ENCODE assay signal across 15 cellular contexts in the genomic region with DNA sequence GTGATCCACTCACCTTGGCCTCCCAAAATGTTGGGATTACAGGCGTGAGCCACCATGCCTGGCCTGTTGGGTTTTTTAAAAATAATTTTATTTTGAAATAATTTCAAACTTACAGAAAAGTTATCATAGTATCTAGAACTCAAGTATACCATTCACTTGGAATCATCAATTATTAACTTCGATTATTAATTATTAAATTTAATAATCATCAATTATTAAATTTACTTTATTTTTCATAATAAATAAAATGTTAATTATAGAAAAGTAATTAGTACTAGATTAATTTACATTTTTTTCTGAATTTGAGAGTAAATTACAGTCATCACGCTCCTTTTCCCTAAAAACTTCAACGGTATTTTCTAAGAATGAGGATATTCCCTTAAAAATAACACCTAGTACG. TPM values are rescaled to one million over a fixed set of nuclear protein-coding genes. Genes with fewer than 3 reads are reported as not detected.
DNase-seq lines count a peak whose midpoint lies in the region; ATAC-seq, FAIRE-seq and TF ChIP-seq lines count a peak whose summit lies in the region.
"Had no signal": no experiment of that assay in that cellular context is flagged by ENCODE, and none has a peak within 500 bp of the region (broad histone marks: within the 10 kb centered on the region; RNA-seq: fewer than 3 reads in every experiment).

No MANE protein-coding gene starts in this region.

- H3K36me3 ChIP-seq in KOPT-K1 (ENCODE audit: insufficient read depth, low read length): no peaks in the 10 kb centered on the region
- no peaks in the 10 kb centered on the region for H3K36me3 ChIP-seq in K562 (ENCODE audit: control insufficient read depth, insufficient read depth, low read length)
- no peaks in the 10 kb centered on the region for H3K36me3 ChIP-seq in A673 (ENCODE audit: insufficient read depth, low read length, poor library complexity, severe bottlenecking)
- H3K36me3 ChIP-seq: HAP-1 had no signal

- H3K4me2 ChIP-seq in K562 (ENCODE audit: insufficient read depth, low read length): no peak overlapping the region

- no peak overlapping the region for H3K9ac ChIP-seq in K562 (ENCODE audit: insufficient read depth in 1 of 2, low read depth in 2 of 2, low read length in 2 of 2)

- H3K79me2 ChIP-seq in K562 (ENCODE audit: control insufficient read depth, insufficient read depth, low read length): no peaks in the 10 kb centered on the region

- intact Hi-C loops in K562 (cut with micrococcal nuclease) (no loop called here), A673 (cut with micrococcal nuclease; ENCODE audit: unreplicated experiment) (loop anchor here (5.0 kb wide), 2 partner anchors 36 to 304 kb away; no protein-coding TSS in a partner anchor)

- peaks cover 9 to 58% of the 10 kb centered on the region in 2 experiments; a peak in 4 of 5 replicates for H3K4me1 ChIP-seq in K562 (replicated peaks in 1 of 2; ENCODE audit: control insufficient read depth in 2 of 2, insufficient read depth in 2 of 2, low read length in 2 of 2)
- peaks cover 48% of the 10 kb centered on the region for H3K4me1 ChIP-seq in A673 (ENCODE audit: insufficient read depth, low read length, poor library complexity, severe bottlenecking)
- H3K4me1 ChIP-seq: HAP-1 had no signal

- in situ Hi-C loops in K562 (cut with MboI): no loop called here

- H3K27me3 Mint-ChIP-seq in activated T-cell treated with anti-CD3 and anti-CD28 coated beads, Interleukin-2, amount 50 U/mL, for 24 hours: no peaks in the 10 kb centered on the region
- H3K27me3 Mint-ChIP-seq in activated T-cell treated with anti-CD3 and anti-CD28 coated beads, Interleukin-2, amount 50 U/mL, for 72 hours (ENCODE audit: low read depth): no peaks in the 10 kb centered on the region
- H3K27me3 Mint-ChIP-seq: CD4-positive, CD25-positive, alpha-beta regulatory T cell had no signal

- FAIRE-seq in K562 (lab: Jason Lieb, UNC): no peak

- H2AFZ ChIP-seq in K562 (ENCODE audit: low read depth, low read length): no peak overlapping the region

- peaks cover 80% of the 10 kb centered on the region for H3K4me1 Mint-ChIP-seq in activated T-cell treated with anti-CD3 and anti-CD28 coated beads, Interleukin-2, amount 50 U/mL, for 24 hours (ENCODE audit: low read depth)
- peaks cover 71% of the 10 kb centered on the region for H3K4me1 Mint-ChIP-seq in activated T-cell treated with anti-CD3 and anti-CD28 coated beads, Interleukin-2, amount 50 U/mL, for 72 hours (ENCODE audit: low read depth)
- H3K4me1 Mint-ChIP-seq in stimulated activated effector memory CD8-positive, alpha-beta T cell treated with anti-CD3 and anti-CD28 coated beads, Interleukin-12 subunit alpha, Interleukin-12 subunit beta, amount 100 ng/mL, for 72 hours: peaks cover 64% of the 10 kb centered on the region

- H3K4me3 ChIP-seq in K562: no peak overlapping the region
- H3K4me3 ChIP-seq in A673 (ENCODE audit: low read depth, low read length, poor library complexity, severe bottlenecking): no peak overlapping the region
- H3K4me3 ChIP-seq: HAP-1 had no signal

- H3K27me3 ChIP-seq in K562 (ENCODE audit: control insufficient read depth in 2 of 2, insufficient read depth in 2 of 2, low read length in 2 of 2) (no peaks in the 10 kb centered on the region), A673 (replicated peaks; ENCODE audit: insufficient read depth, low read depth, low read length, poor library complexity) (no peaks in the 10 kb centered on the region)

- TF ChIP-seq POLR2A in K562 (conservative IDR thresholded peaks at IDR 0.05): no peak

- no peaks in the 10 kb centered on the region for H3K9me1 ChIP-seq in K562 (ENCODE audit: control insufficient read depth, insufficient read depth, low read length)

- BruUV-seq in K562 (replicated peaks; lab: Mats Ljungman, UMichigan) (no TSS peak), A673 (replicated peaks; lab: Mats Ljungman, UMichigan) (no TSS peak)

- no peaks in the 10 kb centered on the region for H3K36me3 Mint-ChIP-seq in activated T-cell treated with anti-CD3 and anti-CD28 coated beads, Interleukin-2, amount 50 U/mL, for 24 hours (ENCODE audit: low read depth)
- H3K36me3 Mint-ChIP-seq in activated T-cell treated with anti-CD3 and anti-CD28 coated beads, Interleukin-2, amount 50 U/mL, for 72 hours (ENCODE audit: insufficient read depth in 2 of 2): no peaks in the 10 kb centered on the region
- H3K36me3 Mint-ChIP-seq in stimulated activated effector memory CD8-positive, alpha-beta T cell treated with anti-CD3 and anti-CD28 coated beads, Interleukin-12 subunit alpha, Interleukin-12 subunit beta, amount 100 ng/mL, for 72 hours: no peaks in the 10 kb centered on the region
- H3K36me3 Mint-ChIP-seq: CD4-positive, CD25-positive, alpha-beta regulatory T cell had no signal

- no peak for DNase-seq in activated T-cell treated with anti-CD3 and anti-CD28 coated beads, Interleukin-2, amount 50 U/mL, for 24 hours
- DNase-seq in activated T-cell treated with anti-CD3 and anti-CD28 coated beads, Interleukin-2, amount 50 U/mL, for 72 hours: no peak
- DNase-seq in K562 (ENCODE audit: extremely low read depth in 1 of 4, low spot score in 3 of 4) (no peak), A673 (ENCODE audit: low spot score) (no peak)
- no peak for DNase-seq in stimulated activated effector memory CD8-positive, alpha-beta T cell treated with anti-CD3 and anti-CD28 coated beads, Interleukin-12 subunit alpha, Interleukin-12 subunit beta, amount 100 ng/mL, for 72 hours (ENCODE audit: low spot score in 2 of 2)
- DNase-seq: ACHN, AML-193, NCI-H1417 treated with DMSO at 0.1 percent for 48 hours, NCI-H1930, NCI-H526 treated with DMSO at 0.1 percent for 48 hours, SIG-M5 had no signal

- no peaks in the 10 kb centered on the region for H4K20me1 ChIP-seq in K562 (replicated peaks; ENCODE audit: control insufficient read depth, insufficient read depth, low read length)

- 73% methylated on average over 5 of the region's 5 CpGs for WGBS in K562 (ENCODE audit: insufficient coverage, low coverage, missing lambda C conversion rate)

- H3K9me3 ChIP-seq in KOPT-K1 (ENCODE audit: insufficient read depth, low read length, poor library complexity, severe bottlenecking): no peaks in the 10 kb centered on the region
- no peaks in the 10 kb centered on the region; the same call in 1 of the 2 replicates for H3K9me3 ChIP-seq in K562 (replicated peaks; ENCODE audit: control insufficient read depth, insufficient read depth, low read depth, low read length)
- H3K9me3 ChIP-seq in A673 (ENCODE audit: low read depth, low read length, poor library complexity, severe bottlenecking): no peaks in the 10 kb centered on the region
- H3K9me3 ChIP-seq: HAP-1 had no signal

- ATAC-seq in activated T-cell treated with anti-CD3 and anti-CD28 coated beads, Interleukin-2, amount 50 U/mL, for 72 hours (replicated peaks in 1 of 2): no peak
- no peak for ATAC-seq in K562
- ATAC-seq in stimulated activated effector memory CD8-positive, alpha-beta T cell treated with anti-CD3 and anti-CD28 coated beads, Interleukin-12 subunit alpha, Interleukin-12 subunit beta, amount 100 ng/mL, for 72 hours: no peak
- no peak for ATAC-seq in HG02852 (IDR thresholded peaks at IDR 0.05; ENCODE audit: unreplicated experiment)

- no peak for TF ChIP-seq EP300 in K562 (IDR thresholded peaks at IDR 0.05; ENCODE audit: low read length)

- peak overlapping the region; percentile 29 for H3K27ac Mint-ChIP-seq in activated T-cell treated with anti-CD3 and anti-CD28 coated beads, Interleukin-2, amount 50 U/mL, for 24 hours
- H3K27ac Mint-ChIP-seq in activated T-cell treated with anti-CD3 and anti-CD28 coated beads, Interleukin-2, amount 50 U/mL, for 72 hours: no peak overlapping the region
- H3K27ac Mint-ChIP-seq in stimulated activated effector memory CD8-positive, alpha-beta T cell treated with anti-CD3 and anti-CD28 coated beads, Interleukin-12 subunit alpha, Interleukin-12 subunit beta, amount 100 ng/mL, for 72 hours: peak overlapping the region; percentile 83

- TF ChIP-seq CTCF in K562 (IDR thresholded peaks at IDR 0.05 in 2 of 3, conservative IDR thresholded peaks at IDR 0.05 in 1 of 3; ENCODE audit: insufficient read depth in 2 of 3, low read depth in 1 of 3, low read length in 3 of 3) (no peak), A673 (conservative IDR thresholded peaks at IDR 0.05; ENCODE audit: low read depth, low read length) (no peak)

- peak overlapping the region; percentile 65 for H3K27ac ChIP-seq in KOPT-K1 (ENCODE audit: low read depth, low read length, poor library complexity, severe bottlenecking)
- H3K27ac ChIP-seq in K562 (ENCODE audit: extremely low read depth, low read depth, low read length): no peak overlapping the region
- no peak overlapping the region for H3K27ac ChIP-seq in A673 (ENCODE audit: low read depth, low read length, poor library complexity, severe bottlenecking)

- peaks cover 8% of the 10 kb centered on the region for H3K9me3 Mint-ChIP-seq in activated T-cell treated with anti-CD3 and anti-CD28 coated beads, Interleukin-2, amount 50 U/mL, for 24 hours
- peaks cover 3 to 6% of the 10 kb centered on the region in 2 donors for H3K9me3 Mint-ChIP-seq in activated T-cell treated with anti-CD3 and anti-CD28 coated beads, Interleukin-2, amount 50 U/mL, for 72 hours
- H3K9me3 Mint-ChIP-seq in stimulated activated effector memory CD8-positive, alpha-beta T cell treated with anti-CD3 and anti-CD28 coated beads, Interleukin-12 subunit alpha, Interleukin-12 subunit beta, amount 100 ng/mL, for 72 hours: peaks cover 8% of the 10 kb centered on the region

- no peak overlapping the region for H3K4me3 Mint-ChIP-seq in activated T-cell treated with anti-CD3 and anti-CD28 coated beads, Interleukin-2, amount 50 U/mL, for 24 hours
- H3K4me3 Mint-ChIP-seq in activated T-cell treated with anti-CD3 and anti-CD28 coated beads, Interleukin-2, amount 50 U/mL, for 72 hours: peak overlapping the region in 1 of 2 donors; percentile 80
- peak overlapping the region; percentile 55 for H3K4me3 Mint-ChIP-seq in stimulated activated effector memory CD8-positive, alpha-beta T cell treated with anti-CD3 and anti-CD28 coated beads, Interleukin-12 subunit alpha, Interleukin-12 subunit beta, amount 100 ng/mL, for 72 hours

- POLR2A ChIA-PET in K562 (lab: Yijun Ruan, JAX) (interaction anchor here (0.6 kb wide), 1 partner anchor 38 kb away, joined by 3 read pairs; no protein-coding TSS in a partner anchor), A673 (lab: Charles Lee; ENCODE audit: low non-redundant PET) (no interaction called here)

- TF ChIP-seq RAD21 in K562 (CRISPR knock-in tag; conservative IDR thresholded peaks at IDR 0.05 in 1 of 2, IDR thresholded peaks at IDR 0.05 in 1 of 2): no peak

- CTCF ChIA-PET in K562 (lab: Yijun Ruan, JAX; ENCODE audit: low intra/inter-chr PET ratio) (no interaction called here), A673 (lab: Charles Lee) (no interaction called here)

RNA-seq across cellular contexts. Expression of a gene that starts 13.7 kb away (rescaled TPM):
- total RNA-seq in activated T-cell treated with anti-CD3 and anti-CD28 coated beads, Interleukin-2, amount 50 U/mL, for 72 hours: 100 to 1,000 TPM in 1 of 2 donors, 10 to 100 TPM in 1; 96.6 to 108 TPM
- total RNA-seq in K562 (2011; cell fraction: chromatin; rRNA removed; ENCODE audit: low replicate concordance): not detected in 2 replicates
- total RNA-seq in K562 (2011; cell fraction: nucleolus; rRNA removed): not detected in 2 replicates
- not detected in 2 replicates for total RNA-seq in K562 (2011; cell fraction: nucleoplasm; rRNA removed)
- not detected in 2 replicates for total RNA-seq in K562 (2014; rRNA removed)
- total RNA-seq in K562 (2014; rRNA removed; fragmentation: Illumina TruSeq; extraction: Trizol): not detected in 2 replicates
- total RNA-seq in K562 (2015; rRNA removed; fragmentation: Illumina TruSeq; extraction: Trizol): 0.22 TPM in 1 of 2 replicates, not detected in the other
- total RNA-seq in K562 (2021): not detected in 2 replicates
- polyA plus RNA-seq in K562 (2011; rRNA removed): not detected in 2 replicates
- polyA plus RNA-seq in K562 (2011; cell fraction: cytosol; rRNA removed): not detected in 2 replicates
- not detected in 2 replicates for polyA plus RNA-seq in K562 (2011; cell fraction: nucleus; rRNA removed)
- 0.08 and 0.09 TPM in 2 replicates for polyA plus RNA-seq in K562 (2012)
- polyA plus RNA-seq in K562 (2014; fragmentation: Illumina TruSeq; extraction: Trizol): 0.10 TPM in 1 of 2 replicates, not detected in the other
- under 1 TPM; 0.06 to 0.07 TPM for polyA plus RNA-seq in K562 (2014; fragmentation: Nextera tagmentation; extraction: Ambion mirVana)
- 0.80 TPM in 1 of 2 replicates, not detected in the other for polyA plus RNA-seq in K562 (2014; rRNA removed)
- polyA minus RNA-seq in K562 (2011; rRNA and poly(A)+ RNA removed): not detected in 2 replicates
- polyA minus RNA-seq in K562 (2011; cell fraction: cytosol; rRNA and poly(A)+ RNA removed): not detected in 2 replicates
- polyA minus RNA-seq in K562 (2011; cell fraction: nucleus; rRNA and poly(A)+ RNA removed): not detected in 2 replicates
- total RNA-seq in A673 (2021): not detected in 2 replicates

Comparison
In these comparisons a context has a peak if more than half of its experiments do, and no peak if none do; other contexts are left out.
1. RNA of a gene that starts 13.7 kb away (total RNA-seq): 96.6 to 108 TPM in activated T-cell treated with anti-CD3 and anti-CD28 coated beads, Interleukin-2, amount 50 U/mL, for 72 hours; 0.22 TPM in K562 and not detected in A673; every median in the first group is over 10 times any median in the second.